9 cellular contexts compared by ENCODE assay signal in the genomic region with DNA sequence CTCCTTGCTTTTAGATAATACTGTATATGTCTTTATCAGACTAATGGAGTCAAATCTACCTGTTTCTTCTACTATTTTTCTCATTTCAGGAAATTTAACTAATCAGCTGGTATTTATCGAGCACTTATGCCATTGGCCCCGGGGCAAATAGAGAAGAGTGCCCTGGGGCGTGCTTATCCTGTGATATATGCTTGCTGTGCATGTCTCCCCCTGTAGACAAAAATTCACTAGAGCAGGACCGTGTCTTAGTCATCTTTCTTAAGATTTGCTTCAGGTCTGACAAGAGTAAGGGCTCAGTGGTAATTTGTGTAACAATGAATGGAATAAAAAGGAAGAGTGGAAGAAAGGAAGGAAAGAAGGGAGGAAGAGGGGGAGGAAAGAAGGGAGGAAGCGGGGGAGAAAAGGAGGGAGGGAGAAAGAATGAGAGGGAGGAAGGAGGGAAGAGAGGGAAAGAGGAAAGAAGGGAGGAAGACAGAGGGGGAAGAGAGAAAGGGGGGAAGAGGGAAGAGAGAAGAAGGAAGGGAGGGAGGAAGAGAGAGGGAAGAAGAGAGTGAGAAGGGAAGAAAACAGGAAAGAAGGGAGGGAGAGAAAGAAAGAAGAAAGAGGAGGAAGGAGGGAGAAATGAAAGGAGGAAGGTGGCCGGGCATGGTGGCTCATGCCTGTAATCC.
A peak's percentile ranks its signal among the peaks of the same experiment; 100 is the strongest.
DNase-seq lines count a peak whose midpoint lies in the region; ATAC-seq and TF ChIP-seq lines count a peak whose summit lies in the region.
"Had no signal": no experiment of that assay in that cellular context is flagged by ENCODE, and none has a peak within 500 bp of the region (broad histone marks: within the 10 kb centered on the region; RNA-seq: fewer than 3 reads in every experiment).

No MANE protein-coding gene starts in this region.

- H3K4me1 Mint-ChIP-seq in neural crest cell (peaks cover 57% of the 10 kb centered on the region), T-helper 17 cell (peaks cover 2% of the 10 kb centered on the region)
- H3K4me1 Mint-ChIP-seq: central memory CD8-positive, alpha-beta T cell had no signal

- peak; percentile 33 for DNase-seq in EL
- DNase-seq in LHCN-M2 (ENCODE audit: low read depth): peak; percentile 1
- DNase-seq in cardiac fibroblast (ENCODE audit: low read depth in 2 of 2): peak; percentile 10 to 23
- DNase-seq in neural crest cell (ENCODE audit: low read depth, low spot score): peak; percentile 28
- DNase-seq in COR-L47 (lab: John Stamatoyannopoulos, UW): no peak
- no peak for DNase-seq in T-helper 17 cell
- DNase-seq: natural killer cell had no signal

- peak; percentile 10 for TF ChIP-seq CTCF in cardiac fibroblast (IDR thresholded peaks at IDR 0.05; ENCODE audit: low read depth, low read length)
- peak; percentile 51 for TF ChIP-seq CTCF in neural crest cell (conservative IDR thresholded peaks at IDR 0.05)

- H3K27ac Mint-ChIP-seq in neural crest cell (ENCODE audit: unreplicated experiment) (no peak overlapping the region), T-helper 17 cell (no peak overlapping the region)
- H3K27ac Mint-ChIP-seq: natural killer cell had no signal

- no peak overlapping the region for H3K4me3 ChIP-seq in cardiac fibroblast (replicated peaks in 1 of 2; ENCODE audit: low read depth in 2 of 2, low read length in 2 of 2)

- H3K27me3 Mint-ChIP-seq in neural crest cell (ENCODE audit: low read depth): peaks cover 14% of the 10 kb centered on the region
- peaks cover 67% of the 10 kb centered on the region for H3K27me3 Mint-ChIP-seq in T-helper 17 cell

- H3K36me3 Mint-ChIP-seq in neural crest cell (ENCODE audit: low read depth) (no peaks in the 10 kb centered on the region), T-helper 17 cell (ENCODE audit: low read depth) (no peaks in the 10 kb centered on the region)
- H3K36me3 Mint-ChIP-seq: natural killer cell had no signal

- H3K9me3 Mint-ChIP-seq in neural crest cell: no peaks in the 10 kb centered on the region
- H3K9me3 Mint-ChIP-seq: central memory CD8-positive, alpha-beta T cell; natural killer cell had no signal

- H3K4me3 Mint-ChIP-seq in neural crest cell (no peak overlapping the region), T-helper 17 cell (no peak overlapping the region)
- H3K4me3 Mint-ChIP-seq: central memory CD8-positive, alpha-beta T cell; natural killer cell had no signal

- no peaks in the 10 kb centered on the region for H3K9me3 ChIP-seq in T-helper 17 cell (ENCODE audit: control insufficient read depth, low read length, poor library complexity, severe bottlenecking)

- ATAC-seq in HG02588 (IDR thresholded peaks at IDR 0.05; ENCODE audit: unreplicated experiment) (no peak), T-helper 17 cell (no peak)
- ATAC-seq: natural killer cell had no signal

Comparison
In these comparisons a context has a peak if more than half of its experiments do, and no peak if none do; other contexts are left out.
1. DNase-seq: peak in EL (single experiment), LHCN-M2 (single experiment), cardiac fibroblast (2 of 2) and neural crest cell (single experiment); none in COR-L47 (single experiment) and T-helper 17 cell (0 of 3).